28 cellular contexts compared by ENCODE assay signal in the genomic region with DNA sequence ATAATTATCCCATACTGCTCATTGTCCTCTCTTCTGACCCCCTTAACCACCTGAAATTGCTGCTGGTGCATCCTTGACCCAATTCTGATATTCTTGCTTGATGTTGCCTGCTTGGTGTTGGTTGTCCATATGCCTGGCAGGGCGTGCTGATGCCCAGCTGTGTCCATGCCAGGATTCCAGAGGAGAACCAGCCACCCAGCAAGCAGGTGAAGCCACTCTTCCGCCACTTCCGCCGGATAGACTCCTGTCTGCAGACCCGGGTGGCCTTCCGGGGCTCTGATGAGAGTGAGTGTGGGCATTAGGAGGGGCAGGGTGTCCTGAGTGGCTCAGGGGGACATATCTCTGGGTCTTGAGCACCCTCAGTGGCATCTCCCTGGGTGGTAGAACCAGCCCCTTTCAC.
"Had no signal": no experiment of that assay in that cellular context is flagged by ENCODE, and none has a peak within 500 bp of the region (broad histone marks: within the 10 kb centered on the region; RNA-seq: fewer than 3 reads in every experiment).

No MANE protein-coding gene starts in this region.

- H3K36me3 Mint-ChIP-seq: natural killer cell had no signal

- H3K27me3 ChIP-seq: ovary, right lobe of liver, sigmoid colon, suprapubic skin, testis, tibial artery, transverse colon, upper lobe of left lung, uterus had no signal

- FAIRE-seq: small intestine had no signal

- H3K4me1 ChIP-seq: uterus had no signal

- H3K9ac ChIP-seq: neural progenitor cell, parathyroid adenoma had no signal

- H3K9me3 ChIP-seq: ovary, psoas muscle, right lobe of liver, sigmoid colon, suprapubic skin, testis, tibial artery, transverse colon, upper lobe of left lung, uterus had no signal

- DNase-seq: naive thymus-derived CD4-positive, alpha-beta T cell; natural killer cell; occipital lobe; ovary; psoas muscle; right cardiac atrium; right lobe of liver; sigmoid colon; small intestine; stimulated activated CD4-positive, alpha-beta T cell treated with anti-CD3 and anti-CD28 coated beads, Interleukin-15, amount 100 ng/mL, for 24 hours; stimulated activated CD4-positive, alpha-beta T cell treated with anti-CD3 and anti-CD28 coated beads, Interleukin-2, amount 100 ng/mL, for 24 hours; stimulated activated CD4-positive, alpha-beta T cell treated with anti-CD3 and anti-CD28 coated beads, Interleukin-2, amount 100 ng/mL, for 48 hours; stimulated activated CD4-positive, alpha-beta T cell treated with anti-CD3 and anti-CD28 coated beads, Interleukin-4, amount 100 ng/mL, for 24 hours; stimulated activated naive CD4-positive, alpha-beta T cell; stimulated activated naive CD8-positive, alpha-beta T cell treated with anti-CD3 and anti-CD28 coated beads, Interleukin-15, amount 100 ng/mL, for 72 hours; stimulated activated naive CD8-positive, alpha-beta T cell treated with anti-CD3 and anti-CD28 coated beads, Interleukin-15, Interleukin-2, amounts not matched to agents 100 U/mL and 50 U/mL, for 24 hours; substantia nigra; testis; tibial artery; transverse colon; upper lobe of left lung; uterus had no signal

- H3K4me2 ChIP-seq: neural progenitor cell had no signal

- H3K27ac ChIP-seq: neural progenitor cell, ovary, parathyroid adenoma, psoas muscle, right lobe of liver, sigmoid colon, suprapubic skin, testis, tibial artery, transverse colon, upper lobe of left lung, uterus had no signal

- H3K27ac Mint-ChIP-seq: naive thymus-derived CD4-positive, alpha-beta T cell; natural killer cell; nephron; neural progenitor cell; progenitor cell of endocrine pancreas; stimulated activated memory B cell treated with anti-CD40 and anti-IgM and Interleukin-4, amounts not matched to agents 10 μg/mL and 1 μg/mL and 100 μg/mL, for 72 hours had no signal

- H2AFZ ChIP-seq: neural progenitor cell, parathyroid adenoma had no signal

- H3K79me2 ChIP-seq: parathyroid adenoma had no signal

- H3K36me3 ChIP-seq: neural progenitor cell, ovary, right lobe of liver, transverse colon, upper lobe of left lung, uterus had no signal

- H3K4me3 Mint-ChIP-seq: naive thymus-derived CD4-positive, alpha-beta T cell; natural killer cell; nephron; neural progenitor cell; stimulated activated memory B cell treated with anti-CD40 and anti-IgM and Interleukin-4, amounts not matched to agents 10 μg/mL and 1 μg/mL and 100 μg/mL, for 72 hours; stimulated activated naive CD8-positive, alpha-beta T cell treated with anti-CD3 and anti-CD28 coated beads, Interleukin-15, amount 100 ng/mL, for 72 hours had no signal

- H3K4me3 ChIP-seq: neural progenitor cell, ovary, psoas muscle, right lobe of liver, sigmoid colon, suprapubic skin, testis, tibial artery, transverse colon, upper lobe of left lung, uterus had no signal

- ATAC-seq: naive thymus-derived CD4-positive, alpha-beta T cell; natural killer cell; psoas muscle; right cardiac atrium; right lobe of liver; stimulated activated memory B cell treated with anti-CD40 and anti-IgM and Interleukin-4, amounts not matched to agents 10 μg/mL and 1 μg/mL and 100 μg/mL, for 72 hours; stimulated activated naive CD8-positive, alpha-beta T cell treated with anti-CD3 and anti-CD28 coated beads, Interleukin-15, amount 100 ng/mL, for 72 hours; stimulated activated naive CD8-positive, alpha-beta T cell treated with anti-CD3 and anti-CD28 coated beads, Interleukin-15, Interleukin-2, amounts not matched to agents 100 U/mL and 50 U/mL, for 24 hours had no signal

- H3K27me3 Mint-ChIP-seq: stimulated activated memory B cell treated with anti-CD40 and anti-IgM and Interleukin-4, amounts not matched to agents 10 μg/mL and 1 μg/mL and 100 μg/mL, for 72 hours had no signal
